ENCODE assay signal across 16 cellular contexts in the genomic region with DNA sequence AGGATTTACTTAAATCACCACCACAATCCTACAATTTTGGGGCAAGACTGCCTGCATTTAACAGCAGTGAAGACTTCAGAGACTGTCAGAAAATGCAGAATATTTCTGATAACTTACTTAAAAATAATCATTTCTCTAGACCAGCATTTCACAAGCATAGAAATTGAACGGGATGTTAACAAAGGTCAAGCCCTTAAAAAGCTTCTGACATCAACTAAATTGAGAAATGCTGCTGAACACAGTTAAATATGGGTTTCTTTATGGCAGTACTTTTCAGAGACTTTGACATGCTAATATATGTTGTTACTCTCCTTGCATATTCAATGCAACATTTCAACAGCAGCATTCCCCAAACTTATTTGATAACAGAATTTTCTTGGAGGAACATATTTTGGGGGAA.
A peak's percentile ranks its signal among the peaks of the same experiment; 100 is the strongest.
DNase-seq lines count a peak whose midpoint lies in the region; ATAC-seq lines count a peak whose summit lies in the region.
"Had no signal": no experiment of that assay in that cellular context is flagged by ENCODE, and none has a peak within 500 bp of the region (broad histone marks: within the 10 kb centered on the region; RNA-seq: fewer than 3 reads in every experiment).

No MANE protein-coding gene starts in this region.

- no peak overlapping the region for H3K9ac ChIP-seq in iPS-20b (ENCODE audit: low read depth, low read length)

- H3K27ac ChIP-seq in iPS-20b (ENCODE audit: low read length), result no peak overlapping the region
- H3K27ac ChIP-seq: 22Rv1 had no signal

- H3K9me3 ChIP-seq in iPS-20b (ENCODE audit: insufficient read depth, low read depth, low read length), result no peaks in the 10 kb centered on the region

- peak; percentile 15 for DNase-seq in NOMO-1 treated with DMSO at 0.1 percent for 48 hours (lab: John Stamatoyannopoulos, UW; ENCODE audit: unreplicated experiment)
- no peak for DNase-seq in NOMO-1 treated with dmso at 0.1 percent for 144 hours (lab: John Stamatoyannopoulos, UW; ENCODE audit: unreplicated experiment)
- peak; percentile 18 for DNase-seq in amniotic epithelial cell (ENCODE audit: low read depth)
- no peak for DNase-seq in NCI-H1048 (lab: John Stamatoyannopoulos, UW)
- DNase-seq in SW 1271 (lab: John Stamatoyannopoulos, UW), result no peak
- no peak for DNase-seq in NCI-H526 treated with DMSO at 0.1 percent for 48 hours (lab: John Stamatoyannopoulos, UW)
- DNase-seq: DMS79 treated with DMSO at 0.1 percent for 48 hours, H9, NCI-H1417, NCI-H187, NCI-H2107, NCI-H524 had no signal

- no peaks in the 10 kb centered on the region for H3K27me3 ChIP-seq in iPS-20b (ENCODE audit: insufficient read depth, low read length)

- peaks cover 23% of the 10 kb centered on the region for H3K4me1 ChIP-seq in iPS-20b (ENCODE audit: insufficient read depth, low read length)

- no peak for ATAC-seq in HG03280 (IDR thresholded peaks at IDR 0.05; ENCODE audit: unreplicated experiment)
- ATAC-seq: K562 had no signal

- H3K4me3 ChIP-seq in iPS-20b (ENCODE audit: low read length), result peak overlapping the region; percentile 34; the same call in 1 of the 2 replicates
- H3K4me3 ChIP-seq: K562 had no signal

- peaks cover 2% of the 10 kb centered on the region; the same call in 1 of the 2 replicates for H3K36me3 ChIP-seq in iPS-20b (ENCODE audit: insufficient read depth, low read depth, low read length)

Comparison
In these comparisons a context has a peak if more than half of its experiments do, and no peak if none do; other contexts are left out.
1. DNase-seq: peak in NOMO-1 treated with DMSO at 0.1 percent for 48 hours (single experiment) and amniotic epithelial cell (single experiment); none in NOMO-1 treated with dmso at 0.1 percent for 144 hours (single experiment), NCI-H1048 (single experiment), SW 1271 (0 of 2) and NCI-H526 treated with DMSO at 0.1 percent for 48 hours (single experiment).